ENCODE assay signal across 20 cellular contexts in the genomic region with DNA sequence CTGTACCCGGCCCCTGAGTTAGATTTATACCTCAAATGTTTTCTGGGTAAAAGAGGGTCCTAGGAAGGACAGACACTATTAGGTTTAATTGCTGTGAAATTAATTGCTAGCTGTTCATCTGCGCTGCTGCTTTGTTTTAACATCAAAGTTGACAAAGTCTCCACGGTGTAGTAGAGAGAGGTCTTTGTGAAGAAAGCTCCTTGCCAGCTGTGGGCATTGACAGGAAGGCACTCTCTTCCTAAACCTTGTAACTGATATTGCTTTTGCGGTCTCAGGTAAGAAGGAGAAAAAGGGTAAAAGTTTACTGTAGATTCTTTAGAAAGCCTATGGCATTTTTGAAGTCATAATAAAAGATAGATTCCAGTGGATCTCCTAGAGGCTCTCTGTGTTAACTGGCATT.
DNase-seq lines count a peak whose midpoint lies in the region; ATAC-seq and TF ChIP-seq lines count a peak whose summit lies in the region.
"Had no signal": no experiment of that assay in that cellular context is flagged by ENCODE, and none has a peak within 500 bp of the region (broad histone marks: within the 10 kb centered on the region; RNA-seq: fewer than 3 reads in every experiment).

No MANE protein-coding gene starts in this region.

- intact Hi-C loops in testis (cut with DNase I; ENCODE audit: low total_unique reads): no loop called here

- peaks cover 3% of the 10 kb centered on the region for H3K27me3 Mint-ChIP-seq in GM23338 (ENCODE audit: insufficient read depth, low read depth, poor library complexity)
- H3K27me3 Mint-ChIP-seq: CD4-positive, CD25-positive, alpha-beta regulatory T cell had no signal

- no peak overlapping the region for H3K4me3 Mint-ChIP-seq in GM23338
- H3K4me3 Mint-ChIP-seq: CD4-positive, CD25-positive, alpha-beta regulatory T cell; T-cell had no signal

- H2AK5ac ChIP-seq in mesenchymal stem cell (ENCODE audit: low read length, severe bottlenecking): peak overlapping the region; percentile 97

- H3K27me3 ChIP-seq in GM23338 (ENCODE audit: insufficient read depth) (no peaks in the 10 kb centered on the region), RWPE2 (ENCODE audit: insufficient read depth, poor library complexity, severe bottlenecking) (no peaks in the 10 kb centered on the region), mesenchymal stem cell (ENCODE audit: control insufficient read depth in 1 of 2, insufficient read depth in 1 of 2, low read length in 2 of 2) (no peaks in the 10 kb centered on the region), testis (no peaks in the 10 kb centered on the region), right atrium auricular region (no peaks in the 10 kb centered on the region)

- H3K4me3 ChIP-seq in GM23338 (no peak overlapping the region), RWPE2 (ENCODE audit: severe bottlenecking) (no peak overlapping the region), mesenchymal stem cell (ENCODE audit: insufficient read depth in 1 of 2, low read depth in 1 of 2, low read length in 2 of 2) (no peak overlapping the region), testis (no peak overlapping the region), right atrium auricular region (no peak overlapping the region)
- H3K4me3 ChIP-seq: GM12878 had no signal

- WGBS in mesenchymal stem cell: 91% methylated on average over 4 of the region's 4 CpGs
- WGBS in testis, 2 donors: 86 to 96% methylated on average over 4 of the region's 4 CpGs

- H2BK120ac ChIP-seq in mesenchymal stem cell (ENCODE audit: low read depth, low read length): no peak overlapping the region

- peaks cover 4% of the 10 kb centered on the region; the same call in 1 of the 3 replicates for H3K9me3 Mint-ChIP-seq in GM23338

- no peak for DNase-seq in GM23338 (ENCODE audit: low spot score)
- DNase-seq in RWPE2 (ENCODE audit: low spot score): no peak
- DNase-seq in mesenchymal stem cell: no peak
- no peak for DNase-seq in testis
- DNase-seq in right atrium auricular region (ENCODE audit: low spot score): no peak
- no peak for DNase-seq in NCI-H2227 treated with DMSO at 0.1 percent for 48 hours (lab: John Stamatoyannopoulos, UW)
- DNase-seq: CD4-positive, CD25-positive, alpha-beta regulatory T cell; GOT3; HCEC 1CT; MV-4-11; NCI-H1105 treated with DMSO at 0.1 percent for 48 hours; NCI-H2029 treated with DMSO at 0.1 percent for 48 hours; NCI-H2171; NCI-H446; NCI-H526 treated with DMSO at 0.1 percent for 48 hours; PC-3; SHP77 treated with DMSO at 0.1 percent for 48 hours; T-cell had no signal

- H3K4ac ChIP-seq in mesenchymal stem cell (ENCODE audit: low read depth in 1 of 2, low read length in 2 of 2): no peak overlapping the region

- ATAC-seq in GM23338: no peak
- ATAC-seq in RWPE2 (ENCODE audit: low read depth): no peak
- no peak for ATAC-seq in GM19351 (IDR thresholded peaks at IDR 0.05; ENCODE audit: unreplicated experiment)
- ATAC-seq: GM12878, PC-3, T-cell had no signal

- peaks cover 100% of the 10 kb centered on the region for H3K79me2 ChIP-seq in GM23338 (replicated peaks; ENCODE audit: insufficient read depth)

- H3K27ac Mint-ChIP-seq in GM23338: no peak overlapping the region; the same call in 1 of the 2 replicates
- H3K27ac Mint-ChIP-seq: CD4-positive, CD25-positive, alpha-beta regulatory T cell; T-cell had no signal

- no peak overlapping the region for H3K23ac ChIP-seq in mesenchymal stem cell (ENCODE audit: low read length in 2 of 2)

- H3K14ac ChIP-seq in mesenchymal stem cell (ENCODE audit: low read length in 2 of 2): no peak overlapping the region

- H3K18ac ChIP-seq in mesenchymal stem cell (ENCODE audit: low read depth in 1 of 2, low read length in 2 of 2): no peak overlapping the region

- peaks cover 51% of the 10 kb centered on the region for H3K4me1 ChIP-seq in GM23338 (ENCODE audit: insufficient read depth)
- peaks cover 13% of the 10 kb centered on the region for H3K4me1 ChIP-seq in RWPE2 (ENCODE audit: insufficient read depth, poor library complexity, severe bottlenecking)
- peaks cover 2% of the 10 kb centered on the region for H3K4me1 ChIP-seq in mesenchymal stem cell (ENCODE audit: control insufficient read depth, insufficient read depth, low read depth, low read length)
- H3K4me1 ChIP-seq in testis: no peaks in the 10 kb centered on the region
- peaks cover 2 to 20% of the 10 kb centered on the region in 2 donors for H3K4me1 ChIP-seq in right atrium auricular region

- H3K9me2 ChIP-seq in GM23338 (ENCODE audit: insufficient read depth): no peaks in the 10 kb centered on the region

- H3K4me2 ChIP-seq in GM23338 (no peak overlapping the region), mesenchymal stem cell (ENCODE audit: low read length, poor library complexity, severe bottlenecking) (no peak overlapping the region)

- H3K79me1 ChIP-seq in mesenchymal stem cell (replicated peaks; ENCODE audit: low read length, poor library complexity, severe bottlenecking): peaks cover 27% of the 10 kb centered on the region

- H4K20me1 ChIP-seq in GM23338 (replicated peaks; ENCODE audit: insufficient read depth): peaks cover 28% of the 10 kb centered on the region; the same call in 1 of the 2 replicates

- no peaks in the 10 kb centered on the region for H3K9me3 ChIP-seq in RWPE2 (ENCODE audit: severe bottlenecking)
- H3K9me3 ChIP-seq in mesenchymal stem cell (ENCODE audit: control insufficient read depth, low read length): no peaks in the 10 kb centered on the region
- no peaks in the 10 kb centered on the region for H3K9me3 ChIP-seq in testis
- no peaks in the 10 kb centered on the region for H3K9me3 ChIP-seq in right atrium auricular region

- H3K36me3 ChIP-seq in GM23338 (ENCODE audit: insufficient read depth) (no peaks in the 10 kb centered on the region), RWPE2 (ENCODE audit: low read depth) (no peaks in the 10 kb centered on the region), mesenchymal stem cell (ENCODE audit: control insufficient read depth in 1 of 2, insufficient read depth in 2 of 2, low read depth in 1 of 2, low read length in 2 of 2) (peaks cover 0 to 3% of the 10 kb centered on the region in 2 experiments), testis (ENCODE audit: low read depth, missing control alignments) (no peaks in the 10 kb centered on the region), right atrium auricular region (no peaks in the 10 kb centered on the region)

- peak overlapping the region; percentile 61 for H3K9ac ChIP-seq in mesenchymal stem cell (ENCODE audit: low read length)

- peaks cover 26% of the 10 kb centered on the region for H3K36me3 Mint-ChIP-seq in GM23338 (ENCODE audit: low read depth)
- H3K36me3 Mint-ChIP-seq: CD4-positive, CD25-positive, alpha-beta regulatory T cell; T-cell had no signal

- no peak overlapping the region for H2BK12ac ChIP-seq in mesenchymal stem cell (ENCODE audit: low read length in 2 of 2)

- H3F3A ChIP-seq in GM23338 (replicated peaks; ENCODE audit: low read depth): no peaks in the 10 kb centered on the region

- TF ChIP-seq POLR2A in testis (IDR thresholded peaks at IDR 0.05): no peak

- H3K27ac ChIP-seq in GM23338 (ENCODE audit: low read depth): peak overlapping the region; percentile 37; the same call in 1 of the 2 replicates
- H3K27ac ChIP-seq in RWPE2 (ENCODE audit: poor library complexity, severe bottlenecking): peak overlapping the region; percentile 54
- H3K27ac ChIP-seq in mesenchymal stem cell (ENCODE audit: low read length, poor library complexity, severe bottlenecking): peak overlapping the region; percentile 87
- H3K27ac ChIP-seq in testis: no peak overlapping the region
- no peak overlapping the region for H3K27ac ChIP-seq in right atrium auricular region

- no peak overlapping the region for H4K8ac ChIP-seq in mesenchymal stem cell (ENCODE audit: low read length)

- no peak overlapping the region for H2BK15ac ChIP-seq in mesenchymal stem cell (ENCODE audit: low read depth, poor library complexity, severe bottlenecking)

- H4K91ac ChIP-seq in mesenchymal stem cell (ENCODE audit: low read length): no peak overlapping the region

- H2BK5ac ChIP-seq in mesenchymal stem cell (ENCODE audit: low read depth, low read length, poor library complexity, severe bottlenecking): no peak overlapping the region

- H2AFZ ChIP-seq in GM23338: no peak overlapping the region
- H2AFZ ChIP-seq in mesenchymal stem cell (ENCODE audit: low read depth, low read length): no peak overlapping the region

- no peak for TF ChIP-seq CTCF in GM23338 (conservative IDR thresholded peaks at IDR 0.05; ENCODE audit: low read depth in 2 of 2)
- TF ChIP-seq CTCF in RWPE2 (IDR thresholded peaks at IDR 0.05; ENCODE audit: poor library complexity, severe bottlenecking): no peak
- TF ChIP-seq CTCF in testis (IDR thresholded peaks at IDR 0.05): no peak
- no peak for TF ChIP-seq CTCF in right atrium auricular region (IDR thresholded peaks at IDR 0.05)

- peaks cover 62% of the 10 kb centered on the region for H3K4me1 Mint-ChIP-seq in GM23338
- H3K4me1 Mint-ChIP-seq: CD4-positive, CD25-positive, alpha-beta regulatory T cell; T-cell had no signal

TF ChIP-seq in GM23338, 12 proteins besides CTCF, POLR2A, EP300 and RAD21 (continues in another document):
- no peak for TF ChIP-seq ZNF114 (CRISPR knock-in tag; IDR thresholded peaks at IDR 0.05)
- no peak for TF ChIP-seq STAT1 (IDR thresholded peaks at IDR 0.05; ENCODE audit: unreplicated experiment)

Comparison
In these comparisons a context has a peak if more than half of its experiments do, and no peak if none do; other contexts are left out.
1. H3K27ac ChIP-seq: peak in GM23338 (single experiment), RWPE2 (single experiment) and mesenchymal stem cell (single experiment); none in testis (0 of 2) and right atrium auricular region (0 of 2).